Comparison of ENCODE assay signal across 1 cellular context in the genomic region with DNA sequence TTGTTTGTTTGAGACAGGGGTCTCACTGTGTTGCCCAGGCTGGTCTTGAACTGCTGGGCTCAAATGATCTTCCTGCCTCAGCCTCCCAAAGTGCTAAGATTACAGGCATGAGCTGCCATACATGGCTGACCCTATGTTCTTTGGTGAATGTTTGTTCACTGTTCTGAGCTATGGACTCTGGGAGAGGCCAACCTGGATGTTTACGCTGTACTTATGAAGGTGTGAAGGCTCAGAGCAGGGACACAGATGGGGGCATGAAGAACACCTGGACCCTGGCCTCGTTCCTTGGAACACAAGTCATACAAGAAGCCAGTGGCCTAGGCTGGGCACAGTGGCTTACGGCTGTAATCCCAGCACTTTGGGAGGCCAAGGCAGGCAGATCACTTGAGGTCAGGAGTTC.
A peak's percentile ranks its signal among the peaks of the same experiment; 100 is the strongest.
TF ChIP-seq lines count a peak whose summit lies in the region.

No MANE protein-coding gene starts in this region.

TF ChIP-seq in HepG2, 621 proteins besides CTCF, POLR2A, EP300 and RAD21 (continued from another document and continues in another):
- TF ChIP-seq, protein P1, sequence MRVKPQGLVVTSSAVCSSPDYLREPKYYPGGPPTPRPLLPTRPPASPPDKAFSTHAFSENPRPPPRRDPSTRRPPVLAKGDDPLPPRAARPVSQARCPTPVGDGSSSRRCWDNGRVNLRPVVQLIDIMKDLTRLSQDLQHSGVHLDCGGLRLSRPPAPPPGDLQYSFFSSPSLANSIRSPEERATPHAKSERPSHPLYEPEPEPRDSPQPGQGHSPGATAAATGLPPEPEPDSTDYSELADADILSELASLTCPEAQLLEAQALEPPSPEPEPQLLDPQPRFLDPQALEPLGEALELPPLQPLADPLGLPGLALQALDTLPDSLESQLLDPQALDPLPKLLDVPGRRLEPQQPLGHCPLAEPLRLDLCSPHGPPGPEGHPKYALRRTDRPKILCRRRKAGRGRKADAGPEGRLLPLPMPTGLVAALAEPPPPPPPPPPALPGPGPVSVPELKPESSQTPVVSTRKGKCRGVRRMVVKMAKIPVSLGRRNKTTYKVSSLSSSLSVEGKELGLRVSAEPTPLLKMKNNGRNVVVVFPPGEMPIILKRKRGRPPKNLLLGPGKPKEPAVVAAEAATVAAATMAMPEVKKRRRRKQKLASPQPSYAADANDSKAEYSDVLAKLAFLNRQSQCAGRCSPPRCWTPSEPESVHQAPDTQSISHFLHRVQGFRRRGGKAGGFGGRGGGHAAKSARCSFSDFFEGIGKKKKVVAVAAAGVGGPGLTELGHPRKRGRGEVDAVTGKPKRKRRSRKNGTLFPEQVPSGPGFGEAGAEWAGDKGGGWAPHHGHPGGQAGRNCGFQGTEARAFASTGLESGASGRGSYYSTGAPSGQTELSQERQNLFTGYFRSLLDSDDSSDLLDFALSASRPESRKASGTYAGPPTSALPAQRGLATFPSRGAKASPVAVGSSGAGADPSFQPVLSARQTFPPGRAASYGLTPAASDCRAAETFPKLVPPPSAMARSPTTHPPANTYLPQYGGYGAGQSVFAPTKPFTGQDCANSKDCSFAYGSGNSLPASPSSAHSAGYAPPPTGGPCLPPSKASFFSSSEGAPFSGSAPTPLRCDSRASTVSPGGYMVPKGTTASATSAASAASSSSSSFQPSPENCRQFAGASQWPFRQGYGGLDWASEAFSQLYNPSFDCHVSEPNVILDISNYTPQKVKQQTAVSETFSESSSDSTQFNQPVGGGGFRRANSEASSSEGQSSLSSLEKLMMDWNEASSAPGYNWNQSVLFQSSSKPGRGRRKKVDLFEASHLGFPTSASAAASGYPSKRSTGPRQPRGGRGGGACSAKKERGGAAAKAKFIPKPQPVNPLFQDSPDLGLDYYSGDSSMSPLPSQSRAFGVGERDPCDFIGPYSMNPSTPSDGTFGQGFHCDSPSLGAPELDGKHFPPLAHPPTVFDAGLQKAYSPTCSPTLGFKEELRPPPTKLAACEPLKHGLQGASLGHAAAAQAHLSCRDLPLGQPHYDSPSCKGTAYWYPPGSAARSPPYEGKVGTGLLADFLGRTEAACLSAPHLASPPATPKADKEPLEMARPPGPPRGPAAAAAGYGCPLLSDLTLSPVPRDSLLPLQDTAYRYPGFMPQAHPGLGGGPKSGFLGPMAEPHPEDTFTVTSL (CRISPR knock-in tag; IDR thresholded peaks at IDR 0.05; ENCODE audit: borderline replicate concordance), result peak; percentile 48; the same call in 1 of the 2 replicates
- TF ChIP-seq, protein P2, sequence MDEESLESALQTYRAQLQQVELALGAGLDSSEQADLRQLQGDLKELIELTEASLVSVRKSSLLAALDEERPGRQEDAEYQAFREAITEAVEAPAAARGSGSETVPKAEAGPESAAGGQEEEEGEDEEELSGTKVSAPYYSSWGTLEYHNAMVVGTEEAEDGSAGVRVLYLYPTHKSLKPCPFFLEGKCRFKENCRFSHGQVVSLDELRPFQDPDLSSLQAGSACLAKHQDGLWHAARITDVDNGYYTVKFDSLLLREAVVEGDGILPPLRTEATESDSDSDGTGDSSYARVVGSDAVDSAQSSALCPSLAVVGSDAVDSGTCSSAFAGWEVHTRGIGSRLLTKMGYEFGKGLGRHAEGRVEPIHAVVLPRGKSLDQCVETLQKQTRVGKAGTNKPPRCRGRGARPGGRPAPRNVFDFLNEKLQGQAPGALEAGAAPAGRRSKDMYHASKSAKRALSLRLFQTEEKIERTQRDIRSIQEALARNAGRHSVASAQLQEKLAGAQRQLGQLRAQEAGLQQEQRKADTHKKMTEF (CRISPR knock-in tag; IDR thresholded peaks at IDR 0.05), result peak; percentile 31; the same call in 1 of the 2 replicates
- TF ChIP-seq, protein P3, sequence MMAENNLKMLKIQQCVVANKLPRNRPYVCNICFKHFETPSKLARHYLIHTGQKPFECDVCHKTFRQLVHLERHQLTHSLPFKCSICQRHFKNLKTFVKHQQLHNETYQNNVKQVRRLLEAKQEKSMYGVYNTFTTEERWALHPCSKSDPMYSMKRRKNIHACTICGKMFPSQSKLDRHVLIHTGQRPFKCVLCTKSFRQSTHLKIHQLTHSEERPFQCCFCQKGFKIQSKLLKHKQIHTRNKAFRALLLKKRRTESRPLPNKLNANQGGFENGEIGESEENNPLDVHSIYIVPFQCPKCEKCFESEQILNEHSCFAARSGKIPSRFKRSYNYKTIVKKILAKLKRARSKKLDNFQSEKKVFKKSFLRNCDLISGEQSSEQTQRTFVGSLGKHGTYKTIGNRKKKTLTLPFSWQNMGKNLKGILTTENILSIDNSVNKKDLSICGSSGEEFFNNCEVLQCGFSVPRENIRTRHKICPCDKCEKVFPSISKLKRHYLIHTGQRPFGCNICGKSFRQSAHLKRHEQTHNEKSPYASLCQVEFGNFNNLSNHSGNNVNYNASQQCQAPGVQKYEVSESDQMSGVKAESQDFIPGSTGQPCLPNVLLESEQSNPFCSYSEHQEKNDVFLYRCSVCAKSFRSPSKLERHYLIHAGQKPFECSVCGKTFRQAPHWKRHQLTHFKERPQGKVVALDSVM (CRISPR knock-in tag; IDR thresholded peaks at IDR 0.05), result peak; percentile 44; the same call in 1 of the 2 replicates
- TF ChIP-seq ZNF570 (CRISPR knock-in tag; IDR thresholded peaks at IDR 0.05; ENCODE audit: borderline replicate concordance) (no peak), ZSCAN9 (CRISPR knock-in tag; IDR thresholded peaks at IDR 0.05; ENCODE audit: borderline replicate concordance) (no peak), ZNF160 (CRISPR knock-in tag; IDR thresholded peaks at IDR 0.05) (no peak), FOXP1 (IDR thresholded peaks at IDR 0.05) (no peak), FOXP1 (CRISPR knock-in tag; IDR thresholded peaks at IDR 0.05) (peak; percentile 79), RARA (CRISPR knock-in tag; IDR thresholded peaks at IDR 0.05) (peak; percentile 57; the same call in 1 of the 2 replicates), TBX2 (CRISPR knock-in tag; IDR thresholded peaks at IDR 0.05; ENCODE audit: borderline replicate concordance) (peak; percentile 90), SALL1 (CRISPR knock-in tag; IDR thresholded peaks at IDR 0.05) (peak; percentile 82), SP4 (CRISPR knock-in tag; IDR thresholded peaks at IDR 0.05) (no peak), NFIC (IDR thresholded peaks at IDR 0.05; ENCODE audit: low read length) (no peak), GATAD2A (CRISPR knock-in tag; IDR thresholded peaks at IDR 0.05) (peak; percentile 55), ZNF292 (CRISPR knock-in tag; IDR thresholded peaks at IDR 0.05; ENCODE audit: borderline replicate concordance, low read depth) (peak; percentile 55; the same call in 1 of the 2 replicates), ZFX (CRISPR knock-in tag; IDR thresholded peaks at IDR 0.05; ENCODE audit: low read depth) (peak; percentile 30; the same call in 1 of the 2 replicates), TOPORS (CRISPR knock-in tag; IDR thresholded peaks at IDR 0.05) (no peak), ZNF629 (CRISPR knock-in tag; conservative IDR thresholded peaks at IDR 0.05) (no peak)
- TF ChIP-seq, protein P4, sequence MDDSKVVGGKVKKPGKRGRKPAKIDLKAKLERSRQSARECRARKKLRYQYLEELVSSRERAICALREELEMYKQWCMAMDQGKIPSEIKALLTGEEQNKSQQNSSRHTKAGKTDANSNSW (CRISPR knock-in tag; IDR thresholded peaks at IDR 0.05; ENCODE audit: borderline replicate concordance), result no peak
- TF ChIP-seq, protein P5, sequence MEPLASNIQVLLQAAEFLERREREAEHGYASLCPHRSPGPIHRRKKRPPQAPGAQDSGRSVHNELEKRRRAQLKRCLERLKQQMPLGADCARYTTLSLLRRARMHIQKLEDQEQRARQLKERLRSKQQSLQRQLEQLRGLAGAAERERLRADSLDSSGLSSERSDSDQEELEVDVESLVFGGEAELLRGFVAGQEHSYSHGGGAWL (CRISPR knock-in tag; IDR thresholded peaks at IDR 0.05), result no peak
- TF ChIP-seq, protein P6, sequence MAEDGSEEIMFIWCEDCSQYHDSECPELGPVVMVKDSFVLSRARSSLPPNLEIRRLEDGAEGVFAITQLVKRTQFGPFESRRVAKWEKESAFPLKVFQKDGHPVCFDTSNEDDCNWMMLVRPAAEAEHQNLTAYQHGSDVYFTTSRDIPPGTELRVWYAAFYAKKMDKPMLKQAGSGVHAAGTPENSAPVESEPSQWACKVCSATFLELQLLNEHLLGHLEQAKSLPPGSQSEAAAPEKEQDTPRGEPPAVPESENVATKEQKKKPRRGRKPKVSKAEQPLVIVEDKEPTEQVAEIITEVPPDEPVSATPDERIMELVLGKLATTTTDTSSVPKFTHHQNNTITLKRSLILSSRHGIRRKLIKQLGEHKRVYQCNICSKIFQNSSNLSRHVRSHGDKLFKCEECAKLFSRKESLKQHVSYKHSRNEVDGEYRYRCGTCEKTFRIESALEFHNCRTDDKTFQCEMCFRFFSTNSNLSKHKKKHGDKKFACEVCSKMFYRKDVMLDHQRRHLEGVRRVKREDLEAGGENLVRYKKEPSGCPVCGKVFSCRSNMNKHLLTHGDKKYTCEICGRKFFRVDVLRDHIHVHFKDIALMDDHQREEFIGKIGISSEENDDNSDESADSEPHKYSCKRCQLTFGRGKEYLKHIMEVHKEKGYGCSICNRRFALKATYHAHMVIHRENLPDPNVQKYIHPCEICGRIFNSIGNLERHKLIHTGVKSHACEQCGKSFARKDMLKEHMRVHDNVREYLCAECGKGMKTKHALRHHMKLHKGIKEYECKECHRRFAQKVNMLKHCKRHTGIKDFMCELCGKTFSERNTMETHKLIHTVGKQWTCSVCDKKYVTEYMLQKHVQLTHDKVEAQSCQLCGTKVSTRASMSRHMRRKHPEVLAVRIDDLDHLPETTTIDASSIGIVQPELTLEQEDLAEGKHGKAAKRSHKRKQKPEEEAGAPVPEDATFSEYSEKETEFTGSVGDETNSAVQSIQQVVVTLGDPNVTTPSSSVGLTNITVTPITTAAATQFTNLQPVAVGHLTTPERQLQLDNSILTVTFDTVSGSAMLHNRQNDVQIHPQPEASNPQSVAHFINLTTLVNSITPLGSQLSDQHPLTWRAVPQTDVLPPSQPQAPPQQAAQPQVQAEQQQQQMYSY (CRISPR knock-in tag; IDR thresholded peaks at IDR 0.05), result no peak
- TF ChIP-seq, protein P7, sequence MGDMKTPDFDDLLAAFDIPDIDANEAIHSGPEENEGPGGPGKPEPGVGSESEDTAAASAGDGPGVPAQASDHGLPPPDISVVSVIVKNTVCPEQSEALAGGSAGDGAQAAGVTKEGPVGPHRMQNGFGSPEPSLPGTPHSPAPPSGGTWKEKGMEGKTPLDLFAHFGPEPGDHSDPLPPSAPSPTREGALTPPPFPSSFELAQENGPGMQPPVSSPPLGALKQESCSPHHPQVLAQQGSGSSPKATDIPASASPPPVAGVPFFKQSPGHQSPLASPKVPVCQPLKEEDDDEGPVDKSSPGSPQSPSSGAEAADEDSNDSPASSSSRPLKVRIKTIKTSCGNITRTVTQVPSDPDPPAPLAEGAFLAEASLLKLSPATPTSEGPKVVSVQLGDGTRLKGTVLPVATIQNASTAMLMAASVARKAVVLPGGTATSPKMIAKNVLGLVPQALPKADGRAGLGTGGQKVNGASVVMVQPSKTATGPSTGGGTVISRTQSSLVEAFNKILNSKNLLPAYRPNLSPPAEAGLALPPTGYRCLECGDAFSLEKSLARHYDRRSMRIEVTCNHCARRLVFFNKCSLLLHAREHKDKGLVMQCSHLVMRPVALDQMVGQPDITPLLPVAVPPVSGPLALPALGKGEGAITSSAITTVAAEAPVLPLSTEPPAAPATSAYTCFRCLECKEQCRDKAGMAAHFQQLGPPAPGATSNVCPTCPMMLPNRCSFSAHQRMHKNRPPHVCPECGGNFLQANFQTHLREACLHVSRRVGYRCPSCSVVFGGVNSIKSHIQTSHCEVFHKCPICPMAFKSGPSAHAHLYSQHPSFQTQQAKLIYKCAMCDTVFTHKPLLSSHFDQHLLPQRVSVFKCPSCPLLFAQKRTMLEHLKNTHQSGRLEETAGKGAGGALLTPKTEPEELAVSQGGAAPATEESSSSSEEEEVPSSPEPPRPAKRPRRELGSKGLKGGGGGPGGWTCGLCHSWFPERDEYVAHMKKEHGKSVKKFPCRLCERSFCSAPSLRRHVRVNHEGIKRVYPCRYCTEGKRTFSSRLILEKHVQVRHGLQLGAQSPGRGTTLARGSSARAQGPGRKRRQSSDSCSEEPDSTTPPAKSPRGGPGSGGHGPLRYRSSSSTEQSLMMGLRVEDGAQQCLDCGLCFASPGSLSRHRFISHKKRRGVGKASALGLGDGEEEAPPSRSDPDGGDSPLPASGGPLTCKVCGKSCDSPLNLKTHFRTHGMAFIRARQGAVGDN (CRISPR knock-in tag; IDR thresholded peaks at IDR 0.05), result peak; percentile 59
- TF ChIP-seq, protein P8, sequence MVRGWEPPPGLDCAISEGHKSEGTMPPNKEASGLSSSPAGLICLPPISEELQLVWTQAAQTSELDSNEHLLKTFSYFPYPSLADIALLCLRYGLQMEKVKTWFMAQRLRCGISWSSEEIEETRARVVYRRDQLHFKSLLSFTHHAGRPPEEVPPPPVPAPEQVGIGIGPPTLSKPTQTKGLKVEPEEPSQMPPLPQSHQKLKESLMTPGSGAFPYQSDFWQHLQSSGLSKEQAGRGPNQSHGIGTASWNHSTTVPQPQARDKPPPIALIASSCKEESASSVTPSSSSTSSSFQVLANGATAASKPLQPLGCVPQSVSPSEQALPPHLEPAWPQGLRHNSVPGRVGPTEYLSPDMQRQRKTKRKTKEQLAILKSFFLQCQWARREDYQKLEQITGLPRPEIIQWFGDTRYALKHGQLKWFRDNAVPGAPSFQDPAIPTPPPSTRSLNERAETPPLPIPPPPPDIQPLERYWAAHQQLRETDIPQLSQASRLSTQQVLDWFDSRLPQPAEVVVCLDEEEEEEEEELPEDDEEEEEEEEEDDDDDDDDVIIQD (CRISPR knock-in tag; IDR thresholded peaks at IDR 0.05; ENCODE audit: low read depth), result 0 out of 2 replicates have a peak, but pooled peaks have one; percentile 25
- TF ChIP-seq, protein P9, sequence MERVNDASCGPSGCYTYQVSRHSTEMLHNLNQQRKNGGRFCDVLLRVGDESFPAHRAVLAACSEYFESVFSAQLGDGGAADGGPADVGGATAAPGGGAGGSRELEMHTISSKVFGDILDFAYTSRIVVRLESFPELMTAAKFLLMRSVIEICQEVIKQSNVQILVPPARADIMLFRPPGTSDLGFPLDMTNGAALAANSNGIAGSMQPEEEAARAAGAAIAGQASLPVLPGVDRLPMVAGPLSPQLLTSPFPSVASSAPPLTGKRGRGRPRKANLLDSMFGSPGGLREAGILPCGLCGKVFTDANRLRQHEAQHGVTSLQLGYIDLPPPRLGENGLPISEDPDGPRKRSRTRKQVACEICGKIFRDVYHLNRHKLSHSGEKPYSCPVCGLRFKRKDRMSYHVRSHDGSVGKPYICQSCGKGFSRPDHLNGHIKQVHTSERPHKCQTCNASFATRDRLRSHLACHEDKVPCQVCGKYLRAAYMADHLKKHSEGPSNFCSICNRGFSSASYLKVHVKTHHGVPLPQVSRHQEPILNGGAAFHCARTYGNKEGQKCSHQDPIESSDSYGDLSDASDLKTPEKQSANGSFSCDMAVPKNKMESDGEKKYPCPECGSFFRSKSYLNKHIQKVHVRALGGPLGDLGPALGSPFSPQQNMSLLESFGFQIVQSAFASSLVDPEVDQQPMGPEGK (CRISPR knock-in tag; IDR thresholded peaks at IDR 0.05), result peak; percentile 33; the same call in 1 of the 2 replicates
- TF ChIP-seq, protein P10, sequence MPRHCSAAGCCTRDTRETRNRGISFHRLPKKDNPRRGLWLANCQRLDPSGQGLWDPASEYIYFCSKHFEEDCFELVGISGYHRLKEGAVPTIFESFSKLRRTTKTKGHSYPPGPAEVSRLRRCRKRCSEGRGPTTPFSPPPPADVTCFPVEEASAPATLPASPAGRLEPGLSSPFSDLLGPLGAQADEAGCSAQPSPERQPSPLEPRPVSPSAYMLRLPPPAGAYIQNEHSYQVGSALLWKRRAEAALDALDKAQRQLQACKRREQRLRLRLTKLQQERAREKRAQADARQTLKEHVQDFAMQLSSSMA (CRISPR knock-in tag; IDR thresholded peaks at IDR 0.05), result 0 out of 2 replicates have a peak, but pooled peaks have one; percentile 39
